26 cellular contexts compared by ENCODE assay signal in genomic region chr12:85385406-85385805, GRCh38.
"Had no signal": no experiment of that assay in that cellular context is flagged by ENCODE, and none has a peak within 500 bp of the region (broad histone marks: within the 10 kb centered on the region; RNA-seq: fewer than 3 reads in every experiment).

No MANE protein-coding gene starts in this region.

- ATAC-seq: heart right ventricle; left ventricle myocardium superior; lower lobe of right lung; natural killer cell; psoas muscle; right cardiac atrium; stimulated activated naive B cell treated with anti-CD40 and anti-IgM and Interleukin-4, amounts not matched to agents 10 μg/mL and 1 μg/mL and 100 μg/mL, for 72 hours; stimulated activated naive CD8-positive, alpha-beta T cell treated with anti-CD3 and anti-CD28 coated beads, Interleukin-15, amount 100 ng/mL, for 72 hours; upper lobe of right lung had no signal

- H3K27ac Mint-ChIP-seq: endodermal cell; memory B cell; natural killer cell; stimulated activated naive B cell treated with anti-CD40 and anti-IgM and Interleukin-4, amounts not matched to agents 10 μg/mL and 1 μg/mL and 100 μg/mL, for 72 hours; stimulated activated naive CD8-positive, alpha-beta T cell treated with anti-CD3 and anti-CD28 coated beads, Interleukin-15, amount 100 ng/mL, for 72 hours had no signal

- H3K36me3 Mint-ChIP-seq: memory B cell; natural killer cell; stimulated activated naive B cell treated with anti-CD40 and anti-IgM and Interleukin-4, amounts not matched to agents 10 μg/mL and 1 μg/mL and 100 μg/mL, for 72 hours had no signal

- H3K27me3 Mint-ChIP-seq: memory B cell; stimulated activated naive B cell treated with anti-CD40 and anti-IgM and Interleukin-4, amounts not matched to agents 10 μg/mL and 1 μg/mL and 100 μg/mL, for 72 hours; stimulated activated naive CD8-positive, alpha-beta T cell treated with anti-CD3 and anti-CD28 coated beads, Interleukin-15, amount 100 ng/mL, for 72 hours had no signal

- DNase-seq: effector CD8-positive, alpha-beta T cell; endodermal cell; erythroblast; esophagus squamous epithelium; foreskin melanocyte; glutamatergic neuron; heart right ventricle; hippocampal formation; islet precursor cell; left ventricle myocardium superior; lower lobe of right lung; natural killer cell; occipital lobe; ovary; posterior cingulate gyrus; psoas muscle; right cardiac atrium; sigmoid colon; spleen; stimulated activated CD4-positive, alpha-beta T cell treated with anti-CD3 and anti-CD28 coated beads, Interleukin-4, amount 100 ng/mL, for 4 hours; stimulated activated naive B cell treated with anti-CD40 and anti-IgM and Interleukin-4, amounts not matched to agents 10 μg/mL and 1 μg/mL and 100 μg/mL, for 72 hours; stimulated activated naive CD8-positive, alpha-beta T cell treated with anti-CD3 and anti-CD28 coated beads, Interleukin-15, amount 100 ng/mL, for 72 hours; transverse colon; upper lobe of right lung; uterus had no signal

- H3K4me1 Mint-ChIP-seq: endodermal cell; memory B cell; natural killer cell; stimulated activated naive B cell treated with anti-CD40 and anti-IgM and Interleukin-4, amounts not matched to agents 10 μg/mL and 1 μg/mL and 100 μg/mL, for 72 hours; stimulated activated naive CD8-positive, alpha-beta T cell treated with anti-CD3 and anti-CD28 coated beads, Interleukin-15, amount 100 ng/mL, for 72 hours had no signal

- H3K9me3 Mint-ChIP-seq: endodermal cell; memory B cell; stimulated activated naive B cell treated with anti-CD40 and anti-IgM and Interleukin-4, amounts not matched to agents 10 μg/mL and 1 μg/mL and 100 μg/mL, for 72 hours; stimulated activated naive CD8-positive, alpha-beta T cell treated with anti-CD3 and anti-CD28 coated beads, Interleukin-15, amount 100 ng/mL, for 72 hours had no signal

- H3K4me3 Mint-ChIP-seq: endodermal cell; memory B cell; natural killer cell; stimulated activated naive B cell treated with anti-CD40 and anti-IgM and Interleukin-4, amounts not matched to agents 10 μg/mL and 1 μg/mL and 100 μg/mL, for 72 hours; stimulated activated naive CD8-positive, alpha-beta T cell treated with anti-CD3 and anti-CD28 coated beads, Interleukin-15, amount 100 ng/mL, for 72 hours had no signal
